Comparison of ENCODE assay signal across 34 cellular contexts in genomic region chr13:59513686-59514085, GRCh38.
"Had no signal": no experiment of that assay in that cellular context is flagged by ENCODE, and none has a peak within 500 bp of the region (broad histone marks: within the 10 kb centered on the region; RNA-seq: fewer than 3 reads in every experiment).

No MANE protein-coding gene starts in this region.

- H3K36me3 ChIP-seq: MG63 had no signal

- H3K4me3 ChIP-seq: MG63 had no signal

- H3K9ac ChIP-seq: KMS-11 had no signal

- H3K4me2 ChIP-seq: KMS-11 had no signal

- H3K27me3 ChIP-seq: MG63 had no signal

- DNase-seq: Karpas-422, Kasumi-1, MG63, MV-4-11, NCI-H1048, NCI-H1092, NCI-H1092 treated with DMSO at 0.1 percent for 48 hours, NCI-H1105, NCI-H1105 treated with DMSO at 0.1 percent for 48 hours, NCI-H1417, NCI-H1417 treated with DMSO at 0.1 percent for 48 hours, NCI-H1436, NCI-H1436 treated with DMSO at 0.1 percent for 48 hours, NCI-H146, NCI-H1694, NCI-H1694 treated with DMSO at 0.1 percent for 48 hours, NCI-H187, NCI-H187 treated with DMSO at 0.1 percent for 48 hours, NCI-H1930, NCI-H2029, NCI-H2029 treated with DMSO at 0.1 percent for 48 hours, NCI-H2081, NCI-H2081 treated with DMSO at 0.1 percent for 48 hours, NCI-H2107, NCI-H2171, NCI-H2171 treated with DMSO at 0.1 percent for 48 hours, NCI-H2227 treated with DMSO at 0.1 percent for 48 hours, NCI-H226, NCI-H345, NCI-H446, NCI-H446 treated with DMSO at 0.1 percent for 48 hours, NCI-H510A, NCI-H510A treated with DMSO at 0.1 percent for 48 hours had no signal

- H3K9me3 ChIP-seq: MG63 had no signal

- H3K27ac ChIP-seq: KMS-11 had no signal
